Comparison of ENCODE assay signal across 24 cellular contexts in genomic region chr10:12772797-12773587, GRCh38.
"Had no signal": no experiment of that assay in that cellular context is flagged by ENCODE, and none has a peak within 500 bp of the region (broad histone marks: within the 10 kb centered on the region; RNA-seq: fewer than 3 reads in every experiment).

No MANE protein-coding gene starts in this region.

- H3K9me3 ChIP-seq: esophagus squamous epithelium, lower lobe of right lung, neutrophil, pancreas, stomach, thyroid gland had no signal

- H3K27me3 ChIP-seq: esophagus squamous epithelium, neutrophil, pancreas, stomach, thyroid gland had no signal

- H3K4me3 Mint-ChIP-seq: immature natural killer cell; natural killer cell treated with Interleukin-12 subunit alpha and Interleukin-12 subunit beta and Interleukin-15 and Interleukin-18, amount 100 ng/mL, for 72 hours; neural crest cell; stimulated activated effector memory CD8-positive, alpha-beta T cell treated with anti-CD3 and anti-CD28 coated beads, Interleukin-12 subunit alpha, Interleukin-12 subunit beta, amount 100 ng/mL, for 72 hours had no signal

- H3K4me1 ChIP-seq: esophagus squamous epithelium, lower lobe of right lung, pancreas, thyroid gland had no signal

- H3K27ac Mint-ChIP-seq: natural killer cell treated with Interleukin-12 subunit alpha and Interleukin-12 subunit beta and Interleukin-15 and Interleukin-18, amount 100 ng/mL, for 72 hours had no signal

- H3K4me3 ChIP-seq: coronary artery, esophagus squamous epithelium, lower lobe of right lung, pancreas, stomach, thyroid gland had no signal

- H3K36me3 ChIP-seq: lower lobe of right lung, neutrophil, pancreas, thyroid gland had no signal

- H3K27ac ChIP-seq: coronary artery, esophagus squamous epithelium, lower lobe of right lung, pancreas, stomach, thyroid gland had no signal

- FAIRE-seq: endothelial cell of umbilical vein, pancreas had no signal

- H3K27me3 Mint-ChIP-seq: naive B cell; natural killer cell treated with Interleukin-12 subunit alpha and Interleukin-12 subunit beta and Interleukin-15 and Interleukin-18, amount 100 ng/mL, for 72 hours had no signal

- H3K9me3 Mint-ChIP-seq: immature natural killer cell; naive B cell; natural killer cell treated with Interleukin-12 subunit alpha and Interleukin-12 subunit beta and Interleukin-15 and Interleukin-18, amount 100 ng/mL, for 72 hours; neural crest cell; stimulated activated effector memory CD8-positive, alpha-beta T cell treated with anti-CD3 and anti-CD28 coated beads, Interleukin-12 subunit alpha, Interleukin-12 subunit beta, amount 100 ng/mL, for 72 hours had no signal

- ATAC-seq: left ventricle myocardium superior; lower lobe of right lung; natural killer cell treated with Interleukin-12 subunit alpha and Interleukin-12 subunit beta and Interleukin-15 and Interleukin-18, amount 100 ng/mL, for 72 hours; pancreas; sciatic nerve; stimulated activated effector memory CD8-positive, alpha-beta T cell treated with anti-CD3 and anti-CD28 coated beads, Interleukin-12 subunit alpha, Interleukin-12 subunit beta, amount 100 ng/mL, for 72 hours had no signal

- DNase-seq: dermis blood vessel endothelial cell; effector memory CD4-positive, alpha-beta T cell; esophagus squamous epithelium; foreskin melanocyte; immature natural killer cell; islet precursor cell; kidney glomerular epithelial cell; left ventricle myocardium superior; lower lobe of right lung; naive B cell; pancreas; stimulated activated CD4-positive, alpha-beta T cell treated with anti-CD3 and anti-CD28 coated beads, Interleukin-2, amount 100 ng/mL, for 24 hours; stimulated activated CD4-positive, alpha-beta T cell treated with anti-CD3 and anti-CD28 coated beads, Interleukin-4, amount 100 ng/mL, for 24 hours; stimulated activated naive CD4-positive, alpha-beta T cell treated with Interleukin-2 at 50 U/mL for 16 hours; stomach; thyroid gland; trophoblast cell had no signal
